ENCODE assay signal across 1 cellular context in genomic region chr1:160342953-160343869, GRCh38.
TF ChIP-seq lines count a peak whose summit lies in the region.

Gene COPA, minus strand, starts transcription at chr1:160343250. Its CDS starts 80 bp downstream, at chr1:160343170.
Gene NCSTN, plus strand, starts transcription at chr1:160343383. Its CDS starts 14 bp downstream, at chr1:160343397.

TF ChIP-seq in GM12878, 131 proteins besides CTCF, POLR2A, EP300 and RAD21 (continued from another document and continues in another):
- TF ChIP-seq ZNF592 (IDR thresholded peaks at IDR 0.05), result no peak
- peak; percentile 47; the same call in 1 of the 2 replicates for TF ChIP-seq MXI1 (IDR thresholded peaks at IDR 0.05; ENCODE audit: low read depth, low read length)
- peak; percentile 12; the same call in 1 of the 2 replicates for TF ChIP-seq NFIC (IDR thresholded peaks at IDR 0.05; ENCODE audit: low read depth, low read length)
- TF ChIP-seq ZSCAN29 (IDR thresholded peaks at IDR 0.05), result no peak
- no peak for TF ChIP-seq ZNF217 (IDR thresholded peaks at IDR 0.05)
- peak in 1 of 2 experiments; percentile 42; a peak in 1 of 4 replicates for TF ChIP-seq ETV6 (conservative IDR thresholded peaks at IDR 0.05 in 1 of 2, IDR thresholded peaks at IDR 0.05 in 1 of 2; ENCODE audit: borderline replicate concordance in 1 of 2, low read depth in 1 of 2)
- TF ChIP-seq GATAD2B (conservative IDR thresholded peaks at IDR 0.05; ENCODE audit: low read depth), result 0 out of 2 replicates have a peak, but pooled peaks have one; percentile 59
- TF ChIP-seq TBL1XR1 (IDR thresholded peaks at IDR 0.05; ENCODE audit: low read depth, low read length), result no peak; the same call in 1 of the 2 replicates
- TF ChIP-seq, protein P1, sequence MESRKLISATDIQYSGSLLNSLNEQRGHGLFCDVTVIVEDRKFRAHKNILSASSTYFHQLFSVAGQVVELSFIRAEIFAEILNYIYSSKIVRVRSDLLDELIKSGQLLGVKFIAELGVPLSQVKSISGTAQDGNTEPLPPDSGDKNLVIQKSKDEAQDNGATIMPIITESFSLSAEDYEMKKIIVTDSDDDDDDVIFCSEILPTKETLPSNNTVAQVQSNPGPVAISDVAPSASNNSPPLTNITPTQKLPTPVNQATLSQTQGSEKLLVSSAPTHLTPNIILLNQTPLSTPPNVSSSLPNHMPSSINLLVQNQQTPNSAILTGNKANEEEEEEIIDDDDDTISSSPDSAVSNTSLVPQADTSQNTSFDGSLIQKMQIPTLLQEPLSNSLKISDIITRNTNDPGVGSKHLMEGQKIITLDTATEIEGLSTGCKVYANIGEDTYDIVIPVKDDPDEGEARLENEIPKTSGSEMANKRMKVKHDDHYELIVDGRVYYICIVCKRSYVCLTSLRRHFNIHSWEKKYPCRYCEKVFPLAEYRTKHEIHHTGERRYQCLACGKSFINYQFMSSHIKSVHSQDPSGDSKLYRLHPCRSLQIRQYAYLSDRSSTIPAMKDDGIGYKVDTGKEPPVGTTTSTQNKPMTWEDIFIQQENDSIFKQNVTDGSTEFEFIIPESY (IDR thresholded peaks at IDR 0.05), result no peak
- TF ChIP-seq MTA3 (IDR thresholded peaks at IDR 0.05; ENCODE audit: borderline replicate concordance, low read length), result no peak
- TF ChIP-seq SMARCA5 (IDR thresholded peaks at IDR 0.05), result no peak
- TF ChIP-seq TCF7 (IDR thresholded peaks at IDR 0.05; ENCODE audit: borderline replicate concordance), result no peak
- TF ChIP-seq, protein P2, sequence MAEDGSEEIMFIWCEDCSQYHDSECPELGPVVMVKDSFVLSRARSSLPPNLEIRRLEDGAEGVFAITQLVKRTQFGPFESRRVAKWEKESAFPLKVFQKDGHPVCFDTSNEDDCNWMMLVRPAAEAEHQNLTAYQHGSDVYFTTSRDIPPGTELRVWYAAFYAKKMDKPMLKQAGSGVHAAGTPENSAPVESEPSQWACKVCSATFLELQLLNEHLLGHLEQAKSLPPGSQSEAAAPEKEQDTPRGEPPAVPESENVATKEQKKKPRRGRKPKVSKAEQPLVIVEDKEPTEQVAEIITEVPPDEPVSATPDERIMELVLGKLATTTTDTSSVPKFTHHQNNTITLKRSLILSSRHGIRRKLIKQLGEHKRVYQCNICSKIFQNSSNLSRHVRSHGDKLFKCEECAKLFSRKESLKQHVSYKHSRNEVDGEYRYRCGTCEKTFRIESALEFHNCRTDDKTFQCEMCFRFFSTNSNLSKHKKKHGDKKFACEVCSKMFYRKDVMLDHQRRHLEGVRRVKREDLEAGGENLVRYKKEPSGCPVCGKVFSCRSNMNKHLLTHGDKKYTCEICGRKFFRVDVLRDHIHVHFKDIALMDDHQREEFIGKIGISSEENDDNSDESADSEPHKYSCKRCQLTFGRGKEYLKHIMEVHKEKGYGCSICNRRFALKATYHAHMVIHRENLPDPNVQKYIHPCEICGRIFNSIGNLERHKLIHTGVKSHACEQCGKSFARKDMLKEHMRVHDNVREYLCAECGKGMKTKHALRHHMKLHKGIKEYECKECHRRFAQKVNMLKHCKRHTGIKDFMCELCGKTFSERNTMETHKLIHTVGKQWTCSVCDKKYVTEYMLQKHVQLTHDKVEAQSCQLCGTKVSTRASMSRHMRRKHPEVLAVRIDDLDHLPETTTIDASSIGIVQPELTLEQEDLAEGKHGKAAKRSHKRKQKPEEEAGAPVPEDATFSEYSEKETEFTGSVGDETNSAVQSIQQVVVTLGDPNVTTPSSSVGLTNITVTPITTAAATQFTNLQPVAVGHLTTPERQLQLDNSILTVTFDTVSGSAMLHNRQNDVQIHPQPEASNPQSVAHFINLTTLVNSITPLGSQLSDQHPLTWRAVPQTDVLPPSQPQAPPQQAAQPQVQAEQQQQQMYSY (CRISPR knock-in tag; IDR thresholded peaks at IDR 0.05), result no peak
- TF ChIP-seq POLR2AphosphoS2 (IDR thresholded peaks at IDR 0.05; ENCODE audit: low read depth, low read length), result peak; percentile 86
- no peak for TF ChIP-seq JUNB (IDR thresholded peaks at IDR 0.05)
- TF ChIP-seq TARDBP (IDR thresholded peaks at IDR 0.05; ENCODE audit: borderline replicate concordance), result peak; percentile 70
- peak; percentile 91 for TF ChIP-seq IKZF1 (conservative IDR thresholded peaks at IDR 0.05)
- TF ChIP-seq RELA (IDR thresholded peaks at IDR 0.05; ENCODE audit: borderline replicate concordance, partially characterized antibody), result no peak
- no peak for TF ChIP-seq KLF5 (IDR thresholded peaks at IDR 0.05; ENCODE audit: partially characterized antibody)
- no peak for TF ChIP-seq NRF1 (conservative IDR thresholded peaks at IDR 0.05; ENCODE audit: low read depth, low read length)
- no peak for TF ChIP-seq TCF3 (IDR thresholded peaks at IDR 0.05; ENCODE audit: borderline replicate concordance, insufficient read depth, low read depth, low read length)
- TF ChIP-seq, protein P3, sequence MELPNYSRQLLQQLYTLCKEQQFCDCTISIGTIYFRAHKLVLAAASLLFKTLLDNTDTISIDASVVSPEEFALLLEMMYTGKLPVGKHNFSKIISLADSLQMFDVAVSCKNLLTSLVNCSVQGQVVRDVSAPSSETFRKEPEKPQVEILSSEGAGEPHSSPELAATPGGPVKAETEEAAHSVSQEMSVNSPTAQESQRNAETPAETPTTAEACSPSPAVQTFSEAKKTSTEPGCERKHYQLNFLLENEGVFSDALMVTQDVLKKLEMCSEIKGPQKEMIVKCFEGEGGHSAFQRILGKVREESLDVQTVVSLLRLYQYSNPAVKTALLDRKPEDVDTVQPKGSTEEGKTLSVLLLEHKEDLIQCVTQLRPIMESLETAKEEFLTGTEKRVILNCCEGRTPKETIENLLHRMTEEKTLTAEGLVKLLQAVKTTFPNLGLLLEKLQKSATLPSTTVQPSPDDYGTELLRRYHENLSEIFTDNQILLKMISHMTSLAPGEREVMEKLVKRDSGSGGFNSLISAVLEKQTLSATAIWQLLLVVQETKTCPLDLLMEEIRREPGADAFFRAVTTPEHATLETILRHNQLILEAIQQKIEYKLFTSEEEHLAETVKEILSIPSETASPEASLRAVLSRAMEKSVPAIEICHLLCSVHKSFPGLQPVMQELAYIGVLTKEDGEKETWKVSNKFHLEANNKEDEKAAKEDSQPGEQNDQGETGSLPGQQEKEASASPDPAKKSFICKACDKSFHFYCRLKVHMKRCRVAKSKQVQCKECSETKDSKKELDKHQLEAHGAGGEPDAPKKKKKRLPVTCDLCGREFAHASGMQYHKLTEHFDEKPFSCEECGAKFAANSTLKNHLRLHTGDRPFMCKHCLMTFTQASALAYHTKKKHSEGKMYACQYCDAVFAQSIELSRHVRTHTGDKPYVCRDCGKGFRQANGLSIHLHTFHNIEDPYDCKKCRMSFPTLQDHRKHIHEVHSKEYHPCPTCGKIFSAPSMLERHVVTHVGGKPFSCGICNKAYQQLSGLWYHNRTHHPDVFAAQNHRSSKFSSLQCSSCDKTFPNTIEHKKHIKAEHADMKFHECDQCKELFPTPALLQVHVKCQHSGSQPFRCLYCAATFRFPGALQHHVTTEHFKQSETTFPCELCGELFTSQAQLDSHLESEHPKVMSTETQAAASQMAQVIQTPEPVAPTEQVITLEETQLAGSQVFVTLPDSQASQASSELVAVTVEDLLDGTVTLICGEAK (IDR thresholded peaks at IDR 0.05; ENCODE audit: borderline replicate concordance), result peak; percentile 95
- no peak for TF ChIP-seq BCLAF1 (IDR thresholded peaks at IDR 0.05)
- no peak for TF ChIP-seq CHD4 (IDR thresholded peaks at IDR 0.05)
- TF ChIP-seq, protein P4, sequence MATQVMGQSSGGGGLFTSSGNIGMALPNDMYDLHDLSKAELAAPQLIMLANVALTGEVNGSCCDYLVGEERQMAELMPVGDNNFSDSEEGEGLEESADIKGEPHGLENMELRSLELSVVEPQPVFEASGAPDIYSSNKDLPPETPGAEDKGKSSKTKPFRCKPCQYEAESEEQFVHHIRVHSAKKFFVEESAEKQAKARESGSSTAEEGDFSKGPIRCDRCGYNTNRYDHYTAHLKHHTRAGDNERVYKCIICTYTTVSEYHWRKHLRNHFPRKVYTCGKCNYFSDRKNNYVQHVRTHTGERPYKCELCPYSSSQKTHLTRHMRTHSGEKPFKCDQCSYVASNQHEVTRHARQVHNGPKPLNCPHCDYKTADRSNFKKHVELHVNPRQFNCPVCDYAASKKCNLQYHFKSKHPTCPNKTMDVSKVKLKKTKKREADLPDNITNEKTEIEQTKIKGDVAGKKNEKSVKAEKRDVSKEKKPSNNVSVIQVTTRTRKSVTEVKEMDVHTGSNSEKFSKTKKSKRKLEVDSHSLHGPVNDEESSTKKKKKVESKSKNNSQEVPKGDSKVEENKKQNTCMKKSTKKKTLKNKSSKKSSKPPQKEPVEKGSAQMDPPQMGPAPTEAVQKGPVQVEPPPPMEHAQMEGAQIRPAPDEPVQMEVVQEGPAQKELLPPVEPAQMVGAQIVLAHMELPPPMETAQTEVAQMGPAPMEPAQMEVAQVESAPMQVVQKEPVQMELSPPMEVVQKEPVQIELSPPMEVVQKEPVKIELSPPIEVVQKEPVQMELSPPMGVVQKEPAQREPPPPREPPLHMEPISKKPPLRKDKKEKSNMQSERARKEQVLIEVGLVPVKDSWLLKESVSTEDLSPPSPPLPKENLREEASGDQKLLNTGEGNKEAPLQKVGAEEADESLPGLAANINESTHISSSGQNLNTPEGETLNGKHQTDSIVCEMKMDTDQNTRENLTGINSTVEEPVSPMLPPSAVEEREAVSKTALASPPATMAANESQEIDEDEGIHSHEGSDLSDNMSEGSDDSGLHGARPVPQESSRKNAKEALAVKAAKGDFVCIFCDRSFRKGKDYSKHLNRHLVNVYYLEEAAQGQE (IDR thresholded peaks at IDR 0.05; ENCODE audit: low read depth, low read length), result peak; percentile 31; the same call in 1 of the 2 replicates
- peak in 1 of 2 experiments; percentile 43; a peak in 1 of 4 replicates for TF ChIP-seq BHLHE40 (IDR thresholded peaks at IDR 0.05; ENCODE audit: borderline replicate concordance in 1 of 2, low read depth in 2 of 2, low read length in 1 of 2)
- TF ChIP-seq TCF12 (IDR thresholded peaks at IDR 0.05; ENCODE audit: low read depth, low read length), result peak; percentile 69; the same call in 1 of the 2 replicates
- peak; percentile 69; the same call in 1 of the 2 replicates for TF ChIP-seq SMAD5 (IDR thresholded peaks at IDR 0.05; ENCODE audit: low read depth)
- TF ChIP-seq SP1 (IDR thresholded peaks at IDR 0.05; ENCODE audit: low read depth, low read length), result no peak
- TF ChIP-seq, protein P5, sequence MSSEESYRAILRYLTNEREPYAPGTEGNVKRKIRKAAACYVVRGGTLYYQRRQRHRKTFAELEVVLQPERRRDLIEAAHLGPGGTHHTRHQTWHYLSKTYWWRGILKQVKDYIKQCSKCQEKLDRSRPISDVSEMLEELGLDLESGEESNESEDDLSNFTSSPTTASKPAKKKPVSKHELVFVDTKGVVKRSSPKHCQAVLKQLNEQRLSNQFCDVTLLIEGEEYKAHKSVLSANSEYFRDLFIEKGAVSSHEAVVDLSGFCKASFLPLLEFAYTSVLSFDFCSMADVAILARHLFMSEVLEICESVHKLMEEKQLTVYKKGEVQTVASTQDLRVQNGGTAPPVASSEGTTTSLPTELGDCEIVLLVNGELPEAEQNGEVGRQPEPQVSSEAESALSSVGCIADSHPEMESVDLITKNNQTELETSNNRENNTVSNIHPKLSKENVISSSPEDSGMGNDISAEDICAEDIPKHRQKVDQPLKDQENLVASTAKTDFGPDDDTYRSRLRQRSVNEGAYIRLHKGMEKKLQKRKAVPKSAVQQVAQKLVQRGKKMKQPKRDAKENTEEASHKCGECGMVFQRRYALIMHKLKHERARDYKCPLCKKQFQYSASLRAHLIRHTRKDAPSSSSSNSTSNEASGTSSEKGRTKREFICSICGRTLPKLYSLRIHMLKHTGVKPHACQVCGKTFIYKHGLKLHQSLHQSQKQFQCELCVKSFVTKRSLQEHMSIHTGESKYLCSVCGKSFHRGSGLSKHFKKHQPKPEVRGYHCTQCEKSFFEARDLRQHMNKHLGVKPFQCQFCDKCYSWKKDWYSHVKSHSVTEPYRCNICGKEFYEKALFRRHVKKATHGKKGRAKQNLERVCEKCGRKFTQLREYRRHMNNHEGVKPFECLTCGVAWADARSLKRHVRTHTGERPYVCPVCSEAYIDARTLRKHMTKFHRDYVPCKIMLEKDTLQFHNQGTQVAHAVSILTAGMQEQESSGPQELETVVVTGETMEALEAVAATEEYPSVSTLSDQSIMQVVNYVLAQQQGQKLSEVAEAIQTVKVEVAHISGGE (CRISPR knock-in tag; IDR thresholded peaks at IDR 0.05), result peak; percentile 85
- TF ChIP-seq SMC3 (IDR thresholded peaks at IDR 0.05; ENCODE audit: borderline replicate concordance, low read length), result no peak
